ENCODE assay signal across 8 cellular contexts in the genomic region with DNA sequence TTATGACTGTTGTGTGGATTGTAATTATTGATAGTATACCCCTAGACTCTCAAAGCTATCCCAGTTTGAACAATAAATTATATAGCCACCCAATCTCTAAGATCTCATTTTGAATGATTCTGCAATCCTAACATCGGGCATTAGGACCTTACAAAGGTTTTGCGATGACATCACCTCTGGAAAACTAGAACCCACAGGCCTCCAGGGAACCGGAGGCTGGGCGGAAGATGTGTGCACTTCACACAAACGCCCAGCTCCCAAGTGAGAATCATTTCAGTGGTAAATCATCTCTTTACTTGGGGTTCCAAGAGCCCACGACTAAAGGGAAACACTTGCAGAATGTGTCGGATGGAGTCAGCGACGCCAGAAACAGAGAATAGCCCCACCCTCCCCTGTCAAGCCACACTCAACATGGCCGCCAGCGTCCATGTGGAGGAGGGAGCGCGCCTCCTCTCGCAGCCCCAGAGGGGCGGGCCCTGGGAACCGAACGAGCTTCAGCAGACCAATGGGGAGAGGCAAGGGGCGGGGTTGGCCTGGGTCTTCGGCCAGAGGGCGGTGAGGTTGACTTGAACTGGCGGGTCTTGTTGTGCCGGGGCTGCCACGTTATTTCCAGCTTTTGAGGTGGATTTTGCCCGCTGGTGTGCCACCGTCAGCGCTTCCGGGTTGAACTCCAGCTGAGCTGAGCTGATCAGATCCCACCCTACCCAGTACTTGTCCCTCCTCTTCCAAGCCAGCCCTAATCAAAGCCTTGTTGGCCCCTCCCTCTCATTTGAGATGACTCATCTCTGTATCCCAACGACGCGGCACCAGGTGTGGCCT. TPM values are rescaled to one million over a fixed set of nuclear protein-coding genes. Genes with fewer than 3 reads are reported as not detected.
DNase-seq lines count a peak whose midpoint lies in the region; ATAC-seq and TF ChIP-seq lines count a peak whose summit lies in the region.

No MANE protein-coding gene starts in this region.

- H3K4me1 ChIP-seq in muscle layer of colon (ENCODE audit: insufficient read depth, low read length), result peaks cover 4% of the 10 kb centered on the region

- ATAC-seq in GM21737 (IDR thresholded peaks at IDR 0.05; ENCODE audit: unreplicated experiment) (peak; percentile 99), esophagus mucosa (peak; percentile 99)

- H3K27ac ChIP-seq in muscle layer of colon (ENCODE audit: low read depth, low read length), result peak overlapping the region; percentile 88

- peak overlapping the region; percentile 73 to 84 for H3K4me3 ChIP-seq in muscle layer of colon (ENCODE audit: low read depth in 1 of 2, low read length in 2 of 2)

- H3K36me3 ChIP-seq in muscle layer of colon (ENCODE audit: insufficient read depth, low read length), result no peaks in the 10 kb centered on the region

- H3K27me3 ChIP-seq in muscle layer of colon (ENCODE audit: control insufficient read depth in 1 of 2, insufficient read depth in 2 of 2, low read length in 2 of 2), result no peaks in the 10 kb centered on the region

- H3K9me3 ChIP-seq in muscle layer of colon (ENCODE audit: low read length), result no peaks in the 10 kb centered on the region

- peak overlapping the region; percentile 87 for H3K9ac ChIP-seq in muscle layer of colon (ENCODE audit: low read length)

- DNase-seq in DMS79 (lab: John Stamatoyannopoulos, UW) (peak; percentile 100), KG1 (lab: John Stamatoyannopoulos, UW) (peak; percentile 99)
- peak; percentile 99 for DNase-seq in activated T-cell treated with anti-CD3 and anti-CD28 coated beads, Interleukin-2, amount 50 U/mL, for 48 hours
- peak; percentile 88 to 94 for DNase-seq in stimulated activated CD8-positive, alpha-beta memory T cell treated with anti-CD3 and anti-CD28 coated beads, Interleukin-7, amount 100 ng/mL, for 1 hour (ENCODE audit: low read depth in 2 of 2)

TF ChIP-seq in PFSK-1, 5 proteins besides CTCF, POLR2A, EP300 and RAD21:
- TF ChIP-seq SIN3A (IDR thresholded peaks at IDR 0.05; ENCODE audit: borderline replicate concordance, insufficient read depth, low read length) (peak; percentile 64; the same call in 1 of the 2 replicates), TAF1 (IDR thresholded peaks at IDR 0.05; ENCODE audit: borderline replicate concordance, insufficient read depth, low read length) (peak; percentile 78), POLR2AphosphoS5 (IDR thresholded peaks at IDR 0.05; ENCODE audit: low read depth, low read length) (peak; percentile 94), FOXP2 (optimal IDR thresholded peaks at IDR 0.05; ENCODE audit: borderline replicate concordance, extremely low read depth, extremely low read length, insufficient read depth) (no peak)
- TF ChIP-seq, protein P1, sequence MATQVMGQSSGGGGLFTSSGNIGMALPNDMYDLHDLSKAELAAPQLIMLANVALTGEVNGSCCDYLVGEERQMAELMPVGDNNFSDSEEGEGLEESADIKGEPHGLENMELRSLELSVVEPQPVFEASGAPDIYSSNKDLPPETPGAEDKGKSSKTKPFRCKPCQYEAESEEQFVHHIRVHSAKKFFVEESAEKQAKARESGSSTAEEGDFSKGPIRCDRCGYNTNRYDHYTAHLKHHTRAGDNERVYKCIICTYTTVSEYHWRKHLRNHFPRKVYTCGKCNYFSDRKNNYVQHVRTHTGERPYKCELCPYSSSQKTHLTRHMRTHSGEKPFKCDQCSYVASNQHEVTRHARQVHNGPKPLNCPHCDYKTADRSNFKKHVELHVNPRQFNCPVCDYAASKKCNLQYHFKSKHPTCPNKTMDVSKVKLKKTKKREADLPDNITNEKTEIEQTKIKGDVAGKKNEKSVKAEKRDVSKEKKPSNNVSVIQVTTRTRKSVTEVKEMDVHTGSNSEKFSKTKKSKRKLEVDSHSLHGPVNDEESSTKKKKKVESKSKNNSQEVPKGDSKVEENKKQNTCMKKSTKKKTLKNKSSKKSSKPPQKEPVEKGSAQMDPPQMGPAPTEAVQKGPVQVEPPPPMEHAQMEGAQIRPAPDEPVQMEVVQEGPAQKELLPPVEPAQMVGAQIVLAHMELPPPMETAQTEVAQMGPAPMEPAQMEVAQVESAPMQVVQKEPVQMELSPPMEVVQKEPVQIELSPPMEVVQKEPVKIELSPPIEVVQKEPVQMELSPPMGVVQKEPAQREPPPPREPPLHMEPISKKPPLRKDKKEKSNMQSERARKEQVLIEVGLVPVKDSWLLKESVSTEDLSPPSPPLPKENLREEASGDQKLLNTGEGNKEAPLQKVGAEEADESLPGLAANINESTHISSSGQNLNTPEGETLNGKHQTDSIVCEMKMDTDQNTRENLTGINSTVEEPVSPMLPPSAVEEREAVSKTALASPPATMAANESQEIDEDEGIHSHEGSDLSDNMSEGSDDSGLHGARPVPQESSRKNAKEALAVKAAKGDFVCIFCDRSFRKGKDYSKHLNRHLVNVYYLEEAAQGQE (IDR thresholded peaks at IDR 0.05; ENCODE audit: insufficient read depth in 1 of 2, low read depth in 2 of 2, low read length in 2 of 2), result peak in 1 of 2 experiments; percentile 54; a peak in 1 of 4 replicates

RNA-seq across cellular contexts. Expression of a gene that starts 8.4 kb away (rescaled TPM):
- 39.2 TPM for polyA plus RNA-seq in PFSK-1 (2012; ENCODE audit: insufficient read length, low read depth)
- total RNA-seq in esophagus mucosa, result 25.8 TPM

RNA-seq across cellular contexts. Expression of a gene that starts 18.4 kb away (rescaled TPM):
- polyA plus RNA-seq in PFSK-1 (2012; ENCODE audit: insufficient read length, low read depth), result 69.0 TPM
- 137 TPM for total RNA-seq in esophagus mucosa

Comparison
In these comparisons a context has a peak if more than half of its experiments do, and no peak if none do; other contexts are left out.
1. Peak in every context shown above with its lines: DNase-seq, ATAC-seq, H3K4me3 ChIP-seq and H3K27ac ChIP-seq.